9 cellular contexts compared by ENCODE assay signal in the genomic region with DNA sequence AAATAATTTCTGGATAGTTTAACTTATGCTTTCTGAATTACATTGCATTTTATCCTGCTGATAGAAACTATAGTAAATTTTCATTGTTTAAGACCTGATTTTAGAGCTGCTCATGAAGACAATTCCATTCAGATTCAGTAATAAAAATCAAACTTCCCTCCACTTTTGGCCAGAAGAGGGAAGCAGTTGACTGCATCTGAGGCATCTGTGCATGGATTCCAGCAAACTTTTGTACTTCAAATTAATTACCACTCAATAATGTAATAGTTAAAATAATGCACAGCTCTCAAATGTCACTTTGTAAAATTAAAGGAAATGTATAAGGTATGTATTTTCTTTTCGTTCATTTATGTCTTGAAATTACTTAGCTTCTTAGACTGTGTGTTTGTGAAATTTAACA.
DNase-seq lines count a peak whose midpoint lies in the region; ATAC-seq and TF ChIP-seq lines count a peak whose summit lies in the region.
"Had no signal": no experiment of that assay in that cellular context is flagged by ENCODE, and none has a peak within 500 bp of the region (broad histone marks: within the 10 kb centered on the region; RNA-seq: fewer than 3 reads in every experiment).

No MANE protein-coding gene starts in this region.

- H3K27ac Mint-ChIP-seq in activated naive CD4-positive, alpha-beta T cell treated with anti-CD3 and anti-CD28 coated beads for 36 hours = no peak overlapping the region
- H3K27ac Mint-ChIP-seq in glutamatergic neuron (ENCODE audit: unreplicated experiment) = no peak overlapping the region
- H3K27ac Mint-ChIP-seq: activated naive CD4-positive, alpha-beta T cell treated with anti-CD3 and anti-CD28 coated beads, Interleukin-2, amount 50 U/mL, for 24 hours had no signal

- no peak for ATAC-seq in GM21360 (IDR thresholded peaks at IDR 0.05; ENCODE audit: unreplicated experiment)

- no peak overlapping the region for H2AFZ ChIP-seq in MM.1S (ENCODE audit: low read length)
- no peak overlapping the region for H2AFZ ChIP-seq in mammary epithelial cell (ENCODE audit: low read depth, low read length)
- H2AFZ ChIP-seq in neural cell (ENCODE audit: low read depth, low read length) = no peak overlapping the region

- intact Hi-C loops in mammary epithelial cell (cut with micrococcal nuclease) = loop anchor here (5.0 kb wide), 1 partner anchor 208 kb away; no protein-coding TSS in a partner anchor
- intact Hi-C loops in activated naive CD4-positive, alpha-beta T cell treated with anti-CD3 and anti-CD28 coated beads for 36 hours (cut with micrococcal nuclease) = no loop called here

- H3K36me3 Mint-ChIP-seq in activated naive CD4-positive, alpha-beta T cell treated with anti-CD3 and anti-CD28 coated beads for 36 hours (ENCODE audit: low read depth) = no peaks in the 10 kb centered on the region
- no peaks in the 10 kb centered on the region for H3K36me3 Mint-ChIP-seq in glutamatergic neuron (ENCODE audit: unreplicated experiment)

- DNase-seq in ELR (ENCODE audit: low read depth) = peak; percentile 12
- no peak for DNase-seq in MM.1S
- DNase-seq in mammary epithelial cell = peak; percentile 5
- no peak for DNase-seq in DMS153 treated with DMSO at 0.1 percent for 48 hours (lab: John Stamatoyannopoulos, UW; ENCODE audit: unreplicated experiment)
- no peak for DNase-seq in activated naive CD4-positive, alpha-beta T cell treated with anti-CD3 and anti-CD28 coated beads for 36 hours
- DNase-seq in glutamatergic neuron = no peak

- no peaks in the 10 kb centered on the region for H3K27me3 Mint-ChIP-seq in activated naive CD4-positive, alpha-beta T cell treated with anti-CD3 and anti-CD28 coated beads for 36 hours (ENCODE audit: low read depth)
- H3K27me3 Mint-ChIP-seq in glutamatergic neuron (ENCODE audit: unreplicated experiment) = peaks cover 1% of the 10 kb centered on the region

- 0% methylated on average over 1 of the region's 1 CpG for WGBS in mammary epithelial cell (ENCODE audit: low coverage, missing lambda C conversion rate)

- H3K4me2 ChIP-seq in MM.1S (ENCODE audit: low read depth, low read length) (no peak overlapping the region), mammary epithelial cell (ENCODE audit: insufficient read depth, low read depth, low read length) (no peak overlapping the region), neural cell (ENCODE audit: low read length) (no peak overlapping the region)

- dilution Hi-C loops in mammary epithelial cell (cut with HindIII; ENCODE audit: low sequenced_read_pairs) = no loop called here

- no peaks in the 10 kb centered on the region for H3K27me3 ChIP-seq in MM.1S (replicated peaks; ENCODE audit: insufficient read depth, low read length)
- no peaks in the 10 kb centered on the region for H3K27me3 ChIP-seq in mammary epithelial cell (ENCODE audit: insufficient read depth, low read length)
- H3K27me3 ChIP-seq in neural cell (ENCODE audit: insufficient read depth, low read depth, low read length) = no peaks in the 10 kb centered on the region

- H3K9me3 Mint-ChIP-seq in activated naive CD4-positive, alpha-beta T cell treated with anti-CD3 and anti-CD28 coated beads for 36 hours = no peaks in the 10 kb centered on the region
- H3K9me3 Mint-ChIP-seq in glutamatergic neuron (ENCODE audit: unreplicated experiment) = no peaks in the 10 kb centered on the region
- H3K9me3 Mint-ChIP-seq: activated naive CD4-positive, alpha-beta T cell treated with anti-CD3 and anti-CD28 coated beads, Interleukin-2, amount 50 U/mL, for 24 hours had no signal

- H3K4me3 ChIP-seq in MM.1S (ENCODE audit: low read length) (no peak overlapping the region), mammary epithelial cell (replicated peaks in 1 of 3; ENCODE audit: insufficient read depth in 1 of 3, low read depth in 2 of 3, low read length in 3 of 3) (no peak overlapping the region), neural cell (ENCODE audit: low read length) (no peak overlapping the region)

- H3K9me3 ChIP-seq in MM.1S (replicated peaks; ENCODE audit: insufficient read depth, low read length) (no peaks in the 10 kb centered on the region; the same call in 1 of the 2 replicates), mammary epithelial cell (replicated peaks; ENCODE audit: insufficient read depth, low read length) (no peaks in the 10 kb centered on the region), neural cell (ENCODE audit: low read length) (no peaks in the 10 kb centered on the region)

- CTCF ChIA-PET in mammary epithelial cell (lab: Charles Lee; ENCODE audit: low non-redundant PET) = no interaction called here
- CTCF ChIA-PET in activated naive CD4-positive, alpha-beta T cell treated with anti-CD3 and anti-CD28 coated beads for 36 hours (lab: Charles Lee) = no interaction called here

- H3F3A ChIP-seq in MM.1S (ENCODE audit: insufficient read depth, low read length) = peaks cover 7% of the 10 kb centered on the region
- H3F3A ChIP-seq in neural cell (ENCODE audit: insufficient read depth, low read length, poor library complexity, severe bottlenecking) = no peaks in the 10 kb centered on the region

- in situ Hi-C loops in mammary epithelial cell (cut with MboI; ENCODE audit: low sequenced_read_pairs in 2 of 2) = no loop called here

- H3K9me2 ChIP-seq in MM.1S (replicated peaks; ENCODE audit: insufficient read depth, low read length) = no peaks in the 10 kb centered on the region
- no peaks in the 10 kb centered on the region for H3K9me2 ChIP-seq in neural cell (ENCODE audit: insufficient read depth, low read length)

- H3K4me1 ChIP-seq in MM.1S (ENCODE audit: low read length) = peaks cover 4% of the 10 kb centered on the region
- no peaks in the 10 kb centered on the region for H3K4me1 ChIP-seq in mammary epithelial cell (ENCODE audit: insufficient read depth, low read length)

- no TSS peak for BruUV-seq in mammary epithelial cell (replicated peaks; lab: Mats Ljungman, UMichigan)

- TF ChIP-seq RAD21 in neural cell (conservative IDR thresholded peaks at IDR 0.05) = peak; percentile 77

- H3K36me3 ChIP-seq in MM.1S (replicated peaks; ENCODE audit: insufficient read depth, low read length) (no peaks in the 10 kb centered on the region), mammary epithelial cell (ENCODE audit: insufficient read depth, low read length) (no peaks in the 10 kb centered on the region), neural cell (ENCODE audit: insufficient read depth, low read length) (no peaks in the 10 kb centered on the region)

- H3K4me3 Mint-ChIP-seq in activated naive CD4-positive, alpha-beta T cell treated with anti-CD3 and anti-CD28 coated beads for 36 hours = no peak overlapping the region
- no peak overlapping the region for H3K4me3 Mint-ChIP-seq in glutamatergic neuron (ENCODE audit: unreplicated experiment)
- H3K4me3 Mint-ChIP-seq: activated naive CD4-positive, alpha-beta T cell treated with anti-CD3 and anti-CD28 coated beads, Interleukin-2, amount 50 U/mL, for 24 hours had no signal

- TF ChIP-seq CTCF in MM.1S (IDR thresholded peaks at IDR 0.05; ENCODE audit: low read length) = peak; percentile 47
- peak; percentile 46 to 66 for TF ChIP-seq CTCF in mammary epithelial cell (conservative IDR thresholded peaks at IDR 0.05 in 1 of 2, IDR thresholded peaks at IDR 0.05 in 1 of 2; ENCODE audit: extremely low read depth in 1 of 2, insufficient read depth in 1 of 2, low read depth in 1 of 2, low read length in 2 of 2)
- TF ChIP-seq CTCF in neural cell (IDR thresholded peaks at IDR 0.05; ENCODE audit: poor library complexity, severe bottlenecking) = peak; percentile 78
- TF ChIP-seq CTCF in glutamatergic neuron (IDR thresholded peaks at IDR 0.05; ENCODE audit: partially characterized antibody, unreplicated experiment) = no peak

- H4K20me1 ChIP-seq in MM.1S (ENCODE audit: insufficient read depth, low read length) (no peaks in the 10 kb centered on the region), mammary epithelial cell (ENCODE audit: insufficient read depth, low read length) (no peaks in the 10 kb centered on the region), neural cell (ENCODE audit: insufficient read depth) (no peaks in the 10 kb centered on the region)

- TF ChIP-seq EP300 in neural cell (conservative IDR thresholded peaks at IDR 0.05; ENCODE audit: poor library complexity, severe bottlenecking) = no peak

- H3K79me2 ChIP-seq in MM.1S (ENCODE audit: low read length) = no peaks in the 10 kb centered on the region
- no peaks in the 10 kb centered on the region for H3K79me2 ChIP-seq in mammary epithelial cell (ENCODE audit: insufficient read depth, low read length)
- no peaks in the 10 kb centered on the region for H3K79me2 ChIP-seq in neural cell (replicated peaks; ENCODE audit: insufficient read depth, low read length)

- no peak overlapping the region for H3K27ac ChIP-seq in MM.1S (ENCODE audit: low read length)
- H3K27ac ChIP-seq in mammary epithelial cell (ENCODE audit: insufficient read depth, low read depth, low read length) = no peak overlapping the region
- H3K27ac ChIP-seq in neural cell (ENCODE audit: low read length) = no peak overlapping the region

- no peaks in the 10 kb centered on the region for H3K4me1 Mint-ChIP-seq in activated naive CD4-positive, alpha-beta T cell treated with anti-CD3 and anti-CD28 coated beads for 36 hours (ENCODE audit: low read depth)
- H3K4me1 Mint-ChIP-seq in glutamatergic neuron (ENCODE audit: low read depth, unreplicated experiment) = no peaks in the 10 kb centered on the region
- H3K4me1 Mint-ChIP-seq: activated naive CD4-positive, alpha-beta T cell treated with anti-CD3 and anti-CD28 coated beads, Interleukin-2, amount 50 U/mL, for 24 hours had no signal

- H3K9ac ChIP-seq in MM.1S (ENCODE audit: low read length) (no peak overlapping the region), mammary epithelial cell (ENCODE audit: insufficient read depth, low read length) (no peak overlapping the region), neural cell (ENCODE audit: low read length) (no peak overlapping the region)

TF ChIP-seq in neural cell, 6 proteins besides CTCF, POLR2A, EP300 and RAD21:
- TF ChIP-seq TAF1 (IDR thresholded peaks at IDR 0.05; ENCODE audit: low read depth) (no peak), MXI1 (conservative IDR thresholded peaks at IDR 0.05; ENCODE audit: poor library complexity, severe bottlenecking) (no peak), SMC3 (conservative IDR thresholded peaks at IDR 0.05; ENCODE audit: poor library complexity) (peak; percentile 79)

Comparison
In these comparisons a context has a peak if more than half of its experiments do, and no peak if none do; other contexts are left out.
1. DNase-seq: peak in ELR (single experiment) and mammary epithelial cell (single experiment); none in MM.1S (single experiment), DMS153 treated with DMSO at 0.1 percent for 48 hours (single experiment), activated naive CD4-positive, alpha-beta T cell treated with anti-CD3 and anti-CD28 coated beads for 36 hours (single experiment) and glutamatergic neuron (single experiment).